In the genomic region with DNA sequence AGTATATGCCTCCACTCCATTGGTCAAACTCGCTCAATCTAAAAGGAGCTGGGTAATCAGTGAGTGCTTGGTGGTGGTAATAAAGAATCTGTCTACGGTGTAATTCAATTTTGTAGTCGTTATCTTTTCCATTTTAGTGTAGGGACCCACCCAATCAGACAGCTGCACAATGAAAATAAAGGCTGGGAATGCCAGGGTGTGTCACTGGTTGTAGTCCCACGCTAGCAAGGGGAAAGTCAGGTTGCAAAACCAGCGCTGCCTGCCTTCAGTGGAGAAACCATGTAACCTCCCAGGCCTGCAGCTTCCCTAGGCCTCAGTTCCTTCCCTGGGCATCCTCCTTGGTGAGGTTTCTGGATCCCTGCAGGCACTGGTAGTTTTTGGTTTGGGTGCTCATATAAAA, we compare ENCODE assay signal across 25 cellular contexts. TPM values are rescaled to one million over a fixed set of nuclear protein-coding genes. Genes with fewer than 3 reads are reported as not detected.
DNase-seq lines count a peak whose midpoint lies in the region; ATAC-seq and TF ChIP-seq lines count a peak whose summit lies in the region.
"Had no signal": no experiment of that assay in that cellular context is flagged by ENCODE, and none has a peak within 500 bp of the region (broad histone marks: within the 10 kb centered on the region; RNA-seq: fewer than 3 reads in every experiment).

No MANE protein-coding gene starts in this region.

- no peak for TF ChIP-seq CTCF in activated CD8-positive, alpha-beta T cell treated with anti-CD3 and anti-CD28 coated beads for 36 hours (IDR thresholded peaks at IDR 0.05)
- TF ChIP-seq CTCF in thyroid gland (IDR thresholded peaks at IDR 0.05) (no peak), mesothelial cell of epicardium (IDR thresholded peaks at IDR 0.05; ENCODE audit: unreplicated experiment) (no peak)

- H3K14ac ChIP-seq in mesenchymal stem cell (ENCODE audit: low read length in 2 of 2): no peak overlapping the region

- no peak overlapping the region for H2BK15ac ChIP-seq in mesenchymal stem cell (ENCODE audit: low read depth, poor library complexity, severe bottlenecking)

- H3K27ac ChIP-seq in mesenchymal stem cell (ENCODE audit: low read length, poor library complexity, severe bottlenecking) (no peak overlapping the region), thyroid gland (peak overlapping the region; percentile 4 to 44 (median 39))
- H3K27ac ChIP-seq: A549, BLaER1 had no signal

- no peak overlapping the region for H3K4me3 ChIP-seq in mesenchymal stem cell (ENCODE audit: insufficient read depth in 1 of 2, low read depth in 1 of 2, low read length in 2 of 2)
- no peak overlapping the region for H3K4me3 ChIP-seq in thyroid gland (replicated peaks in 1 of 3)
- H3K4me3 ChIP-seq: A549, BLaER1, thoracic aorta had no signal

- no peak overlapping the region for H3K4ac ChIP-seq in mesenchymal stem cell (ENCODE audit: low read depth in 1 of 2, low read length in 2 of 2)

- H3K27ac Mint-ChIP-seq in activated CD8-positive, alpha-beta T cell treated with anti-CD3 and anti-CD28 coated beads, Interleukin-2, amount 10 ng/mL, durations not matched to agents 7 days and 5 days: peak overlapping the region; percentile 62
- H3K27ac Mint-ChIP-seq in activated CD8-positive, alpha-beta T cell treated with anti-CD3 and anti-CD28 coated beads for 36 hours: no peak overlapping the region
- H3K27ac Mint-ChIP-seq in mesothelial cell of epicardium: no peak overlapping the region
- H3K27ac Mint-ChIP-seq: endodermal cell; stimulated activated naive B cell treated with anti-CD40 and anti-IgM and Interleukin-4, amounts not matched to agents 10 μg/mL and 1 μg/mL and 100 μg/mL, for 72 hours; T-helper 1 cell treated with Interleukin-12 subunit alpha and Interleukin-12 subunit beta and Interleukin-4 antibody, amounts not matched to agents 30 μg/mL and 1 μg/mL, for 36 hours had no signal

- H4K8ac ChIP-seq in mesenchymal stem cell (ENCODE audit: low read length): no peak overlapping the region

- CTCF ChIA-PET in activated CD8-positive, alpha-beta T cell treated with anti-CD3 and anti-CD28 coated beads, Interleukin-2, amount 10 ng/mL, durations not matched to agents 7 days and 5 days (lab: Charles Lee): interaction anchor here (1.3 to 1.7 kb wide), 2 partner anchors 21 to 51 kb away, joined by 3 read pairs; no protein-coding TSS in a partner anchor
- CTCF ChIA-PET in activated CD8-positive, alpha-beta T cell treated with anti-CD3 and anti-CD28 coated beads for 36 hours (lab: Charles Lee): interaction anchor here (0.9 to 2.0 kb wide), 3 partner anchors 10 to 220 kb away, joined by 3 to 4 read pairs (median 3); no protein-coding TSS in a partner anchor

- no peak overlapping the region for H2AFZ ChIP-seq in mesenchymal stem cell (ENCODE audit: low read depth, low read length)

- H3K36me3 Mint-ChIP-seq in activated CD8-positive, alpha-beta T cell treated with anti-CD3 and anti-CD28 coated beads, Interleukin-2, amount 10 ng/mL, durations not matched to agents 7 days and 5 days (ENCODE audit: low read depth): peaks cover 6% of the 10 kb centered on the region
- H3K36me3 Mint-ChIP-seq in activated CD8-positive, alpha-beta T cell treated with anti-CD3 and anti-CD28 coated beads for 36 hours (ENCODE audit: low read depth): no peaks in the 10 kb centered on the region
- H3K36me3 Mint-ChIP-seq in mesothelial cell of epicardium: no peaks in the 10 kb centered on the region
- H3K36me3 Mint-ChIP-seq: brain; stimulated activated naive B cell treated with anti-CD40 and anti-IgM and Interleukin-4, amounts not matched to agents 10 μg/mL and 1 μg/mL and 100 μg/mL, for 72 hours had no signal

- 96% methylated on average over 5 of the region's 5 CpGs for WGBS in mesenchymal stem cell
- WGBS in thyroid gland, 2 donors: 89 to 95% methylated on average over 5 of the region's 5 CpGs

- no peak overlapping the region for H3K9ac ChIP-seq in mesenchymal stem cell (ENCODE audit: low read length)
- H3K9ac ChIP-seq: BLaER1 had no signal

- H3K36me3 ChIP-seq in mesenchymal stem cell (ENCODE audit: control insufficient read depth in 1 of 2, insufficient read depth in 2 of 2, low read depth in 1 of 2, low read length in 2 of 2) (no peaks in the 10 kb centered on the region), thyroid gland (no peaks in the 10 kb centered on the region)
- H3K36me3 ChIP-seq: BLaER1, thoracic aorta had no signal

- H3K4me1 Mint-ChIP-seq in activated CD8-positive, alpha-beta T cell treated with anti-CD3 and anti-CD28 coated beads, Interleukin-2, amount 10 ng/mL, durations not matched to agents 7 days and 5 days (ENCODE audit: low read depth): peaks cover 38% of the 10 kb centered on the region
- H3K4me1 Mint-ChIP-seq in activated CD8-positive, alpha-beta T cell treated with anti-CD3 and anti-CD28 coated beads for 36 hours (ENCODE audit: low read depth): peaks cover 39% of the 10 kb centered on the region
- no peaks in the 10 kb centered on the region for H3K4me1 Mint-ChIP-seq in mesothelial cell of epicardium

- H3K4me1 ChIP-seq in mesenchymal stem cell (ENCODE audit: control insufficient read depth, insufficient read depth, low read depth, low read length) (peaks cover 11% of the 10 kb centered on the region), thyroid gland (peaks cover 49 to 55% of the 10 kb centered on the region in 2 donors)

- POLR2A ChIA-PET in activated CD8-positive, alpha-beta T cell treated with anti-CD3 and anti-CD28 coated beads, Interleukin-2, amount 10 ng/mL, durations not matched to agents 7 days and 5 days (lab: Charles Lee): no interaction called here
- POLR2A ChIA-PET in activated CD8-positive, alpha-beta T cell treated with anti-CD3 and anti-CD28 coated beads for 36 hours (lab: Charles Lee): interaction anchor here (1.4 kb wide), 1 partner anchor 12 kb away, joined by 3 read pairs; no protein-coding TSS in a partner anchor

- H3K18ac ChIP-seq in mesenchymal stem cell (ENCODE audit: low read depth in 1 of 2, low read length in 2 of 2): peak overlapping the region in 1 of 2 experiments; percentile 71

- H3K27me3 ChIP-seq in mesenchymal stem cell (ENCODE audit: control insufficient read depth in 1 of 2, insufficient read depth in 1 of 2, low read length in 2 of 2): no peaks in the 10 kb centered on the region
- no peaks in the 10 kb centered on the region for H3K27me3 ChIP-seq in thyroid gland
- H3K27me3 ChIP-seq: BLaER1 had no signal

- intact Hi-C loops in activated CD8-positive, alpha-beta T cell treated with anti-CD3 and anti-CD28 coated beads for 36 hours (cut with micrococcal nuclease): no loop called here
- intact Hi-C loops in thyroid gland (cut with DNase I): loop anchor here (10.0 kb wide), 1 partner anchor 49 kb away; a partner anchor contains a TSS

- no peak overlapping the region for H3K4me2 ChIP-seq in mesenchymal stem cell (ENCODE audit: low read length, poor library complexity, severe bottlenecking)
- H3K4me2 ChIP-seq: BLaER1 had no signal

- no peak overlapping the region for H4K91ac ChIP-seq in mesenchymal stem cell (ENCODE audit: low read length)

- H3K79me1 ChIP-seq in mesenchymal stem cell (replicated peaks; ENCODE audit: low read length, poor library complexity, severe bottlenecking): no peaks in the 10 kb centered on the region

- no peak overlapping the region for H2BK5ac ChIP-seq in mesenchymal stem cell (ENCODE audit: low read depth, low read length, poor library complexity, severe bottlenecking)

- peak overlapping the region; percentile 32 to 45 for H2BK12ac ChIP-seq in mesenchymal stem cell (ENCODE audit: low read length in 2 of 2)

- no peak overlapping the region for H3K23ac ChIP-seq in mesenchymal stem cell (ENCODE audit: low read length in 2 of 2)

- H3K27me3 Mint-ChIP-seq in activated CD8-positive, alpha-beta T cell treated with anti-CD3 and anti-CD28 coated beads, Interleukin-2, amount 10 ng/mL, durations not matched to agents 7 days and 5 days (ENCODE audit: low read depth): no peaks in the 10 kb centered on the region
- H3K27me3 Mint-ChIP-seq in activated CD8-positive, alpha-beta T cell treated with anti-CD3 and anti-CD28 coated beads for 36 hours: no peaks in the 10 kb centered on the region
- no peaks in the 10 kb centered on the region for H3K27me3 Mint-ChIP-seq in mesothelial cell of epicardium (ENCODE audit: low read depth)
- H3K27me3 Mint-ChIP-seq: brain had no signal

- no peaks in the 10 kb centered on the region for H3K9me3 Mint-ChIP-seq in activated CD8-positive, alpha-beta T cell treated with anti-CD3 and anti-CD28 coated beads, Interleukin-2, amount 10 ng/mL, durations not matched to agents 7 days and 5 days (ENCODE audit: insufficient read depth)
- no peaks in the 10 kb centered on the region for H3K9me3 Mint-ChIP-seq in activated CD8-positive, alpha-beta T cell treated with anti-CD3 and anti-CD28 coated beads for 36 hours
- no peaks in the 10 kb centered on the region for H3K9me3 Mint-ChIP-seq in mesothelial cell of epicardium
- H3K9me3 Mint-ChIP-seq: endodermal cell; neural crest cell; stimulated activated naive B cell treated with anti-CD40 and anti-IgM and Interleukin-4, amounts not matched to agents 10 μg/mL and 1 μg/mL and 100 μg/mL, for 72 hours; T-helper 1 cell treated with Interleukin-12 subunit alpha and Interleukin-12 subunit beta and Interleukin-4 antibody, amounts not matched to agents 30 μg/mL and 1 μg/mL, for 36 hours had no signal

- H2BK120ac ChIP-seq in mesenchymal stem cell (ENCODE audit: low read depth, low read length): no peak overlapping the region

- ATAC-seq in activated CD8-positive, alpha-beta T cell treated with anti-CD3 and anti-CD28 coated beads, Interleukin-2, amount 10 ng/mL, durations not matched to agents 7 days and 5 days: no peak
- ATAC-seq in activated CD8-positive, alpha-beta T cell treated with anti-CD3 and anti-CD28 coated beads for 36 hours: no peak
- ATAC-seq: A549; stimulated activated naive B cell treated with anti-CD40 and anti-IgM and Interleukin-4, amounts not matched to agents 10 μg/mL and 1 μg/mL and 100 μg/mL, for 72 hours had no signal

- H3K9me3 ChIP-seq in mesenchymal stem cell (ENCODE audit: control insufficient read depth, low read length): no peaks in the 10 kb centered on the region
- H3K9me3 ChIP-seq in thyroid gland: no peaks in the 10 kb centered on the region
- H3K9me3 ChIP-seq: A549, thoracic aorta had no signal

- no peak overlapping the region for H3K4me3 Mint-ChIP-seq in activated CD8-positive, alpha-beta T cell treated with anti-CD3 and anti-CD28 coated beads, Interleukin-2, amount 10 ng/mL, durations not matched to agents 7 days and 5 days
- H3K4me3 Mint-ChIP-seq in activated CD8-positive, alpha-beta T cell treated with anti-CD3 and anti-CD28 coated beads for 36 hours: no peak overlapping the region
- H3K4me3 Mint-ChIP-seq in mesothelial cell of epicardium: no peak overlapping the region
- H3K4me3 Mint-ChIP-seq: brain; endodermal cell; neural crest cell; stimulated activated naive B cell treated with anti-CD40 and anti-IgM and Interleukin-4, amounts not matched to agents 10 μg/mL and 1 μg/mL and 100 μg/mL, for 72 hours; T-helper 1 cell treated with Interleukin-12 subunit alpha and Interleukin-12 subunit beta and Interleukin-4 antibody, amounts not matched to agents 30 μg/mL and 1 μg/mL, for 36 hours had no signal

- no peak for TF ChIP-seq POLR2A in thyroid gland (IDR thresholded peaks at IDR 0.05)

- no peak for DNase-seq in activated CD8-positive, alpha-beta T cell treated with anti-CD3 and anti-CD28 coated beads, Interleukin-2, amount 10 ng/mL, durations not matched to agents 7 days and 5 days
- DNase-seq in activated CD8-positive, alpha-beta T cell treated with anti-CD3 and anti-CD28 coated beads for 36 hours: no peak
- DNase-seq in SK-N-DZ (ENCODE audit: low spot score) (peak; percentile 42), mesenchymal stem cell (no peak), thyroid gland (no peak), KG1 (lab: John Stamatoyannopoulos, UW) (no peak), globus pallidus (ENCODE audit: low spot score) (no peak), mesothelial cell of epicardium (ENCODE audit: low spot score in 2 of 2, unreplicated experiment in 2 of 2) (no peak)
- DNase-seq: activated CD4-positive, alpha-beta T cell treated with anti-CD3 and anti-CD28 coated beads for 48 hours; activated gamma-delta T cell; endodermal cell; HCEC 1CT; NCI-H187 treated with DMSO at 0.1 percent for 48 hours; NCI-H226; NCI-H774; posterior cingulate gyrus; SHP77 treated with DMSO at 0.1 percent for 48 hours; stimulated activated CD4-positive, alpha-beta T cell treated with anti-CD3 and anti-CD28 coated beads, Interleukin-1b, Interleukin-23, amount 100 ng/mL, for 48 hours; stimulated activated naive B cell treated with anti-CD40 and anti-IgM and Interleukin-4, amounts not matched to agents 10 μg/mL and 1 μg/mL and 100 μg/mL, for 72 hours had no signal

- H2AK5ac ChIP-seq in mesenchymal stem cell (ENCODE audit: low read length, severe bottlenecking): peak overlapping the region; percentile 86

RNA-seq across cellular contexts. Expression of a gene that starts 49.4 kb away (rescaled TPM):
- total RNA-seq in activated CD8-positive, alpha-beta T cell treated with anti-CD3 and anti-CD28 coated beads, Interleukin-2, amount 10 ng/mL, durations not matched to agents 7 days and 5 days: 10 to 100 TPM; 66.7 to 72.3 TPM
- 10 to 100 TPM; 35.2 to 36.5 TPM for total RNA-seq in activated CD8-positive, alpha-beta T cell treated with anti-CD3 and anti-CD28 coated beads for 36 hours
- 10.5 and 12.3 TPM in 2 replicates for polyA plus RNA-seq in SK-N-DZ (2014; cell fraction: cytosol; rRNA removed)
- polyA plus RNA-seq in SK-N-DZ (2014; cell fraction: nucleus; rRNA removed): 6.0 and 8.1 TPM in 2 replicates
- 19.1 TPM for polyA plus RNA-seq in mesenchymal stem cell (2013, experiment 1 of 2)
- polyA plus RNA-seq in mesenchymal stem cell (2013, experiment 2 of 2): 19.9 TPM
- total RNA-seq in thyroid gland (10 to 100 TPM; 62.7 to 81.5 (median 70.1) TPM), mesothelial cell of epicardium (10.1 to 11.6 TPM (median 10.7 TPM) in 3 replicates)
